In genomic region chr11:102451041-102451692, GRCh38 we compare ENCODE assay signal across 8 cellular contexts. TPM values are rescaled to one million over a fixed set of nuclear protein-coding genes. Genes with fewer than 3 reads are reported as not detected.
DNase-seq lines count a peak whose midpoint lies in the region; ATAC-seq, FAIRE-seq and TF ChIP-seq lines count a peak whose summit lies in the region.

No MANE protein-coding gene starts in this region.

- peak overlapping the region; percentile 90 for H3K4me3 ChIP-seq in fibroblast of villous mesenchyme (ENCODE audit: low read depth, low read length)
- peak overlapping the region; percentile 73 for H3K4me3 ChIP-seq in retinal pigment epithelial cell (ENCODE audit: low read length)

- H3K4me1 Mint-ChIP-seq in T-helper 17 cell = peaks cover 67% of the 10 kb centered on the region

- TF ChIP-seq CTCF in fibroblast of villous mesenchyme (IDR thresholded peaks at IDR 0.05; ENCODE audit: insufficient read depth, low read depth, low read length) = no peak
- no peak for TF ChIP-seq CTCF in retinal pigment epithelial cell (conservative IDR thresholded peaks at IDR 0.05; ENCODE audit: low read depth, low read length)

- H3K36me3 Mint-ChIP-seq in T-helper 17 cell (ENCODE audit: low read depth) = peaks cover 3% of the 10 kb centered on the region

- peak; percentile 51 for FAIRE-seq in GM19239 (lab: Jason Lieb, UNC)

- H3K9me3 ChIP-seq in T-helper 17 cell (ENCODE audit: control insufficient read depth, low read length, poor library complexity, severe bottlenecking) = no peaks in the 10 kb centered on the region

- ATAC-seq in T-helper 17 cell = no peak
- no peak for ATAC-seq in HG03159 (IDR thresholded peaks at IDR 0.05; ENCODE audit: unreplicated experiment)
- ATAC-seq in HG02571 (IDR thresholded peaks at IDR 0.05; ENCODE audit: unreplicated experiment) = no peak

- H3K4me3 Mint-ChIP-seq in T-helper 17 cell = peak overlapping the region; percentile 97

- no peaks in the 10 kb centered on the region for H3K27me3 Mint-ChIP-seq in T-helper 17 cell

- no peak for DNase-seq in GM19239 (ENCODE audit: insufficient read length, low spot score)
- no peak for DNase-seq in T-helper 17 cell
- no peak for DNase-seq in fibroblast of villous mesenchyme (ENCODE audit: low read depth)
- no peak for DNase-seq in retinal pigment epithelial cell (ENCODE audit: low read depth)
- no peak for DNase-seq in activated CD4-positive, CD25-positive, alpha-beta regulatory T cell treated with anti-CD3 and anti-CD28 coated beads, Interleukin-2, amount 50 U/mL, for 72 hours
- no peak for DNase-seq in NCI-H2227 treated with DMSO at 0.1 percent for 48 hours (lab: John Stamatoyannopoulos, UW)

- peak overlapping the region; percentile 95 for H3K27ac Mint-ChIP-seq in T-helper 17 cell

RNA-seq across cellular contexts. Expression of gene TMEM123, which starts 1.4 kb away (rescaled TPM):
- total RNA-seq in T-helper 17 cell (100 to 1,000 TPM; 372 to 400 TPM), fibroblast of villous mesenchyme (61.2 and 89.8 TPM in 2 replicates)
